In genomic region chr2:200765995-200766660, GRCh38 we compare ENCODE assay signal across 12 cellular contexts. TPM values are rescaled to one million over a fixed set of nuclear protein-coding genes. Genes with fewer than 3 reads are reported as not detected.
DNase-seq lines count a peak whose midpoint lies in the region; ATAC-seq, FAIRE-seq and TF ChIP-seq lines count a peak whose summit lies in the region.
"Had no signal": no experiment of that assay in that cellular context is flagged by ENCODE, and none has a peak within 500 bp of the region (broad histone marks: within the 10 kb centered on the region; RNA-seq: fewer than 3 reads in every experiment).

No MANE protein-coding gene starts in this region.

- H3K4me3 ChIP-seq in GM23248 (no peak overlapping the region), PC-9 (peak overlapping the region; percentile 28; the same call in 1 of the 2 replicates), endothelial cell of umbilical vein (replicated peaks in 1 of 3; ENCODE audit: insufficient read depth in 1 of 3, low read depth in 1 of 3, low read length in 3 of 3) (no peak overlapping the region)
- H3K4me3 ChIP-seq: skin epidermis had no signal

- H3K9me1 ChIP-seq in endothelial cell of umbilical vein (replicated peaks; ENCODE audit: control insufficient read depth, extremely low read depth, insufficient read depth, low read length): no peaks in the 10 kb centered on the region

- no peaks in the 10 kb centered on the region for H3K9me3 ChIP-seq in GM23248 (ENCODE audit: low read depth)
- no peaks in the 10 kb centered on the region for H3K9me3 ChIP-seq in PC-9 (ENCODE audit: insufficient read depth, low read depth)
- H3K9me3 ChIP-seq in endothelial cell of umbilical vein (replicated peaks; ENCODE audit: control insufficient read depth, insufficient read depth, low read length): no peaks in the 10 kb centered on the region

- intact Hi-C loops in PC-9 (cut with micrococcal nuclease; ENCODE audit: unreplicated experiment) (loop anchor here (1.0 to 2.0 kb wide), 3 partner anchors 21 to 53 kb away; partner anchors contain the start of gene BZW1), endothelial cell of umbilical vein (cut with micrococcal nuclease) (loop anchor here (1.0 to 5.0 kb wide), 6 partner anchors 11 to 96 kb away; partner anchors contain the start of genes BZW1 and CLK1)

- dilution Hi-C loops in endothelial cell of umbilical vein (cut with MboI; ENCODE audit: extremely low pct_ligation_motif_present, low sequenced_read_pairs): no loop called here

- WGBS in GM23248 (ENCODE audit: low coverage in 1 of 2, low lambda C conversion rate in 2 of 2, missing lambda C conversion rate in 2 of 2), 2 experiments: 94% methylated on average over 8 of the region's 8 CpGs

- TF ChIP-seq CTCF in PC-9 (conservative IDR thresholded peaks at IDR 0.05) (no peak), endothelial cell of umbilical vein (IDR thresholded peaks at IDR 0.05; ENCODE audit: extremely low read depth in 1 of 2, insufficient read depth in 1 of 2, low read depth in 1 of 2, low read length in 2 of 2) (no peak), neural crest cell (conservative IDR thresholded peaks at IDR 0.05) (no peak)

- CTCF ChIA-PET in PC-9 (lab: Charles Lee) (interaction anchor here (0.6 kb wide), 1 partner anchor 190 kb away, joined by 7 read pairs; no protein-coding TSS in a partner anchor), endothelial cell of umbilical vein (lab: Charles Lee) (interaction anchor here (0.7 to 3.1 kb wide), 10 partner anchors 9 to 63 kb away, joined by 3 to 12 read pairs (median 7); no protein-coding TSS in a partner anchor)

- ATAC-seq in GM21367 (IDR thresholded peaks at IDR 0.05; ENCODE audit: unreplicated experiment) (no peak), GM19328 (IDR thresholded peaks at IDR 0.05; ENCODE audit: unreplicated experiment) (no peak), HG03439 (IDR thresholded peaks at IDR 0.05; ENCODE audit: unreplicated experiment) (no peak)

- peaks cover 18% of the 10 kb centered on the region for H3K27me3 Mint-ChIP-seq in neural crest cell (ENCODE audit: low read depth)

- H3K36me3 ChIP-seq in GM23248 (ENCODE audit: low read depth) (no peaks in the 10 kb centered on the region), PC-9 (ENCODE audit: low read depth) (no peaks in the 10 kb centered on the region), endothelial cell of umbilical vein (ENCODE audit: control insufficient read depth in 2 of 2, extremely low read depth in 1 of 2, insufficient read depth in 2 of 2, low read length in 2 of 2) (no peaks in the 10 kb centered on the region)

- H3K4me1 ChIP-seq in GM23248 (ENCODE audit: insufficient read depth) (peaks cover 38% of the 10 kb centered on the region), PC-9 (replicated peaks; ENCODE audit: insufficient read depth) (peaks cover 63% of the 10 kb centered on the region), endothelial cell of umbilical vein (ENCODE audit: control insufficient read depth, extremely low read depth, insufficient read depth, low read length) (peaks cover 47% of the 10 kb centered on the region)

- no peak overlapping the region for H3K9ac ChIP-seq in GM23248
- peak overlapping the region; percentile 8 for H3K9ac ChIP-seq in endothelial cell of umbilical vein (replicated peaks; ENCODE audit: extremely low read depth, insufficient read depth, low read length)

- H3K4me3 Mint-ChIP-seq in neural crest cell: no peak overlapping the region

- H3F3A ChIP-seq in GM23248 (ENCODE audit: insufficient read depth): peaks cover 26% of the 10 kb centered on the region
- peaks cover 46% of the 10 kb centered on the region for H3F3A ChIP-seq in PC-9 (ENCODE audit: insufficient read depth, low read depth)

- DNase-seq in GM23248: no peak
- DNase-seq in PC-9: peak; percentile 22 to 77
- no peak for DNase-seq in endothelial cell of umbilical vein (ENCODE audit: low read depth, low spot score)
- no peak for DNase-seq in neural crest cell (ENCODE audit: low read depth, low spot score)
- DNase-seq in activated effector memory CD4-positive, alpha-beta T cell treated with Interleukin-2 at 50 U/mL for 16 hours: no peak
- DNase-seq: activated CD4-positive, CD25-positive, alpha-beta regulatory T cell; hypothalamus; SIG-M5 had no signal

- H2AFZ ChIP-seq in GM23248: no peak overlapping the region
- no peak overlapping the region; the same call in 1 of the 2 replicates for H2AFZ ChIP-seq in PC-9
- no peak overlapping the region for H2AFZ ChIP-seq in endothelial cell of umbilical vein (ENCODE audit: low read depth, low read length)

- POLR2A ChIA-PET in PC-9 (lab: Charles Lee; ENCODE audit: unreplicated experiment): interaction anchor here (0.6 to 0.7 kb wide), 2 partner anchors 9 to 466 kb away, joined by 3 read pairs; no protein-coding TSS in a partner anchor
- POLR2A ChIA-PET in endothelial cell of umbilical vein (lab: Charles Lee): interaction anchor here (1.3 to 1.4 kb wide), 2 partner anchors 9 to 21 kb away, joined by 4 to 5 read pairs; no protein-coding TSS in a partner anchor

- no peaks in the 10 kb centered on the region for H3K36me3 Mint-ChIP-seq in neural crest cell (ENCODE audit: low read depth)

- H4K20me1 ChIP-seq in GM23248 (ENCODE audit: insufficient read depth) (no peaks in the 10 kb centered on the region), PC-9 (ENCODE audit: insufficient read depth) (no peaks in the 10 kb centered on the region), endothelial cell of umbilical vein (replicated peaks; ENCODE audit: control insufficient read depth, extremely low read depth, insufficient read depth, low read length) (no peaks in the 10 kb centered on the region)

- H3K9me3 Mint-ChIP-seq in neural crest cell: no peaks in the 10 kb centered on the region

- FAIRE-seq in endothelial cell of umbilical vein (lab: Jason Lieb, UNC): no peak

- H3K4me2 ChIP-seq in GM23248 (ENCODE audit: unreplicated experiment): peak overlapping the region; percentile 71
- H3K4me2 ChIP-seq in PC-9: peak overlapping the region; percentile 75
- H3K4me2 ChIP-seq in endothelial cell of umbilical vein (ENCODE audit: insufficient read depth, low read length): peak overlapping the region; percentile 45

- in situ Hi-C loops in GM23248 (cut with MboI): no loop called here

- H3K9me2 ChIP-seq in GM23248 (ENCODE audit: insufficient read depth) (no peaks in the 10 kb centered on the region), PC-9 (ENCODE audit: insufficient read depth) (no peaks in the 10 kb centered on the region)

- no peak for TF ChIP-seq POLR2A in endothelial cell of umbilical vein (IDR thresholded peaks at IDR 0.05; ENCODE audit: low read depth, low read length)

- H3K4me1 Mint-ChIP-seq in neural crest cell: no peaks in the 10 kb centered on the region

- H3K27ac ChIP-seq in GM23248 (peak overlapping the region; percentile 80), PC-9 (peak overlapping the region; percentile 94), endothelial cell of umbilical vein (ENCODE audit: insufficient read depth, low read depth, low read length) (peak overlapping the region; percentile 93)

- no peaks in the 10 kb centered on the region for H3K79me2 ChIP-seq in GM23248 (ENCODE audit: insufficient read depth)
- no peaks in the 10 kb centered on the region for H3K79me2 ChIP-seq in PC-9 (ENCODE audit: low read depth)
- H3K79me2 ChIP-seq in endothelial cell of umbilical vein (ENCODE audit: control insufficient read depth, insufficient read depth, low read length): no peaks in the 10 kb centered on the region

- H3K27me3 ChIP-seq in GM23248 (replicated peaks; ENCODE audit: insufficient read depth) (no peaks in the 10 kb centered on the region), PC-9 (ENCODE audit: insufficient read depth, low read depth) (no peaks in the 10 kb centered on the region), endothelial cell of umbilical vein (ENCODE audit: control insufficient read depth in 2 of 2, insufficient read depth in 2 of 2, low read length in 2 of 2) (no peaks in the 10 kb centered on the region)

- TSS peak; percentile 80 for BruUV-seq in PC-9 (replicated peaks; lab: Mats Ljungman, UMichigan)
- TSS peak; percentile 89 for BruUV-seq in endothelial cell of umbilical vein (replicated peaks; lab: Mats Ljungman, UMichigan)

- peak overlapping the region; percentile 4 for H3K27ac Mint-ChIP-seq in neural crest cell (ENCODE audit: unreplicated experiment)

TF ChIP-seq in endothelial cell of umbilical vein, 7 proteins besides CTCF, POLR2A, EP300 and RAD21:
- TF ChIP-seq MAX (IDR thresholded peaks at IDR 0.05; ENCODE audit: insufficient read depth, insufficient read length): no peak
- no peak for TF ChIP-seq EZH2 (IDR thresholded peaks at IDR 0.05; ENCODE audit: borderline replicate concordance, low read depth, low read length, severe bottlenecking)
- no peak for TF ChIP-seq MYC (IDR thresholded peaks at IDR 0.05; ENCODE audit: low read depth, low read length)
- TF ChIP-seq POLR2AphosphoS5 (IDR thresholded peaks at IDR 0.05; ENCODE audit: insufficient read depth, low read depth, low read length): no peak
- TF ChIP-seq GATA2 (IDR thresholded peaks at IDR 0.05; ENCODE audit: insufficient read depth, insufficient read length, low read depth, low read length): no peak
- no peak for TF ChIP-seq FOS (IDR thresholded peaks at IDR 0.05; ENCODE audit: borderline replicate concordance, insufficient read depth, low read length)
- TF ChIP-seq JUN (IDR thresholded peaks at IDR 0.05; ENCODE audit: borderline replicate concordance, insufficient read depth, insufficient read length, low read depth): no peak

RNA-seq across cellular contexts. Expression of gene BZW1, which starts 45.6 kb away (rescaled TPM):
- 415 and 596 TPM in 2 replicates for total RNA-seq in GM23248 (2014; rRNA removed; shearing (Covaris generic))
- polyA plus RNA-seq in GM23248 (2016; fragmentation: Nextera tagmentation; extraction: Ambion mirVana): 365 and 366 TPM in 2 replicates
- total RNA-seq in PC-9 (2021): 274 and 300 TPM in 2 replicates
- total RNA-seq in endothelial cell of umbilical vein: 347 and 353 TPM in 2 replicates
- polyA plus RNA-seq in endothelial cell of umbilical vein: 130 and 174 TPM in 2 replicates
- polyA plus RNA-seq in endothelial cell of umbilical vein (2011; cell fraction: cytosol; rRNA removed): 219 and 224 TPM in 2 replicates
- polyA plus RNA-seq in endothelial cell of umbilical vein (2011; cell fraction: nucleus; rRNA removed): 143 and 157 TPM in 2 replicates
- 344 and 564 TPM in 2 replicates for polyA plus RNA-seq in endothelial cell of umbilical vein (2012)
- polyA minus RNA-seq in endothelial cell of umbilical vein: 305 and 337 TPM in 2 replicates
- 414 TPM for polyA minus RNA-seq in endothelial cell of umbilical vein (2011; cell fraction: cytosol; rRNA and poly(A)+ RNA removed)
- 184 and 211 TPM in 2 replicates for polyA minus RNA-seq in endothelial cell of umbilical vein (2011; cell fraction: nucleus; rRNA and poly(A)+ RNA removed)
- total RNA-seq in neural crest cell: 424 and 433 TPM in 2 replicates

Comparison
In these comparisons a context has a peak if more than half of its experiments do, and no peak if none do; other contexts are left out.
1. DNase-seq: peak in PC-9 (2 of 2); none in GM23248 (single experiment), endothelial cell of umbilical vein (single experiment), neural crest cell (single experiment) and activated effector memory CD4-positive, alpha-beta T cell treated with Interleukin-2 at 50 U/mL for 16 hours (single experiment).
2. Peak in every context shown above with its lines, with median percentiles within 50 percentile points of each other: H3K27ac ChIP-seq and H3K4me2 ChIP-seq.